In genomic region chr7:2800923-2801682, GRCh38 we compare ENCODE assay signal across 9 cellular contexts. TPM values are rescaled to one million over a fixed set of nuclear protein-coding genes. Genes with fewer than 3 reads are reported as not detected.
DNase-seq lines count a peak whose midpoint lies in the region; ATAC-seq and TF ChIP-seq lines count a peak whose summit lies in the region.
"Had no signal": no experiment of that assay in that cellular context is flagged by ENCODE, and none has a peak within 500 bp of the region (broad histone marks: within the 10 kb centered on the region; RNA-seq: fewer than 3 reads in every experiment).

No MANE protein-coding gene starts in this region.

- POLR2A ChIA-PET in MCF 10A (lab: Yijun Ruan, JAX): interaction anchor here (0.5 to 2.3 kb wide), 9 partner anchors 11 to 650 kb away, joined by 3 to 11 read pairs (median 6); no protein-coding TSS in a partner anchor

- CTCF ChIA-PET in MCF 10A (lab: Yijun Ruan, JAX): no interaction called here

- no peak overlapping the region for H3K4me3 Mint-ChIP-seq in MCF 10A (ENCODE audit: unreplicated experiment)
- no peak overlapping the region for H3K4me3 Mint-ChIP-seq in CD14-positive monocyte

- H3K27ac Mint-ChIP-seq in MCF 10A (ENCODE audit: low read depth, unreplicated experiment) (no peak overlapping the region), CD14-positive monocyte (peak overlapping the region in 3 of 7 donors; percentile 28 to 58 (median 54))

- no peak for TF ChIP-seq CTCF in MCF 10A (IDR thresholded peaks at IDR 0.05; ENCODE audit: unreplicated experiment)
- no peak for TF ChIP-seq CTCF in CD14-positive monocyte (IDR thresholded peaks at IDR 0.05)

- intact Hi-C loops in Right ventricle myocardium inferior (cut with DNase I) (loop anchor here (5.0 kb wide), 2 partner anchors 41 to 84 kb away; partner anchors contain the start of gene GNA12), cardiac septum (cut with DNase I) (no loop called here), MCF 10A (cut with micrococcal nuclease) (no loop called here), CD14-positive monocyte (cut with micrococcal nuclease) (no loop called here)

- H3K4me1 Mint-ChIP-seq in MCF 10A (ENCODE audit: insufficient read depth, unreplicated experiment) (peaks cover 34% of the 10 kb centered on the region), CD14-positive monocyte (peaks cover 33% of the 10 kb centered on the region)

- H3K9me3 Mint-ChIP-seq in MCF 10A (ENCODE audit: unreplicated experiment) (no peaks in the 10 kb centered on the region), CD14-positive monocyte (no peaks in the 10 kb centered on the region)

- DNase-seq in Right ventricle myocardium inferior (ENCODE audit: missing footprints) (no peak), cardiac septum (ENCODE audit: low spot score) (no peak), MCF 10A (ENCODE audit: unreplicated experiment) (peak; percentile 43), midbrain (lab: John Stamatoyannopoulos, UW) (peak; percentile 48), SIG-M5 treated with dmso at 0.1 percent for 504 hours (lab: John Stamatoyannopoulos, UW; ENCODE audit: unreplicated experiment) (no peak), NCI-H2107 (lab: John Stamatoyannopoulos, UW) (no peak), NCI-H1092 treated with DMSO at 0.1 percent for 48 hours (lab: John Stamatoyannopoulos, UW) (no peak), CD14-positive monocyte (ENCODE audit: low spot score) (no peak)
- DNase-seq: activated T-cell treated with anti-CD3 and anti-CD28 coated beads for 4 hours had no signal

- H3K27me3 Mint-ChIP-seq in MCF 10A (ENCODE audit: insufficient read depth, unreplicated experiment) (no peaks in the 10 kb centered on the region), CD14-positive monocyte (ENCODE audit: low read depth in 3 of 3) (no peaks in the 10 kb centered on the region)

- ATAC-seq in Right ventricle myocardium inferior: peak; percentile 15

- BruUV-seq in MCF 10A (replicated peaks; lab: Mats Ljungman, UMichigan): no TSS peak

- no peaks in the 10 kb centered on the region for H3K36me3 Mint-ChIP-seq in MCF 10A (ENCODE audit: insufficient read depth, unreplicated experiment)
- peaks cover 5 to 15% of the 10 kb centered on the region in 2 donors for H3K36me3 Mint-ChIP-seq in CD14-positive monocyte

RNA-seq across cellular contexts. Expression of gene GNA12, which starts 43.0 kb away (rescaled TPM):
- total RNA-seq in Right ventricle myocardium inferior (40.8 TPM), cardiac septum (33.7 TPM), MCF 10A (2022) (36.2 and 38.6 TPM in 2 replicates)
- 10 to 100 TPM in 1 of 2 donors, 1 to 10 TPM in 1; 3.4 to 10.6 TPM for polyA plus RNA-seq in CD14-positive monocyte

Comparison
In these comparisons a context has a peak if more than half of its experiments do, and no peak if none do; other contexts are left out.
1. DNase-seq: peak in MCF 10A (single experiment) and midbrain (single experiment); none in Right ventricle myocardium inferior (single experiment), cardiac septum (single experiment), SIG-M5 treated with dmso at 0.1 percent for 504 hours (single experiment), NCI-H2107 (single experiment), NCI-H1092 treated with DMSO at 0.1 percent for 48 hours (single experiment) and CD14-positive monocyte (single experiment).